Comparison of ENCODE assay signal across 20 cellular contexts in genomic region chr11:128592454-128592853, GRCh38.
"Had no signal": no experiment of that assay in that cellular context is flagged by ENCODE, and none has a peak within 500 bp of the region (broad histone marks: within the 10 kb centered on the region; RNA-seq: fewer than 3 reads in every experiment).

No MANE protein-coding gene starts in this region.

- DNase-seq: activated CD4-positive, alpha-beta T cell treated with anti-CD3 and anti-CD28 coated beads, Interleukin-2, amount 10 ng/mL, durations not matched to agents 7 days and 5 days; activated CD8-positive, alpha-beta memory T cell treated with anti-CD3 and anti-CD28 coated beads, Interleukin-2, amount 10 ng/mL, durations not matched to agents 7 days and 5 days; activated CD8-positive, alpha-beta T cell treated with anti-CD3 and anti-CD28 coated beads for 36 hours; activated effector memory CD4-positive, alpha-beta T cell treated with anti-CD3 and anti-CD28 coated beads, Interleukin-2, amount 50 U/mL, for 16 hours; activated naive CD4-positive, alpha-beta T cell treated with anti-CD3 and anti-CD28 coated beads, Interleukin-2, amount 10 ng/mL, durations not matched to agents 7 days and 5 days; activated T-cell treated with anti-CD3 and anti-CD28 coated beads for 4 hours; erythroblast; foreskin fibroblast; nucleus accumbens; stimulated activated CD4-positive, alpha-beta T cell treated with anti-CD3 and anti-CD28 coated beads, Interleukin-2, amount 100 ng/mL, for 48 hours; stimulated activated CD8-positive, alpha-beta memory T cell treated with anti-CD3 and anti-CD28 coated beads, Interleukin-4, amount 100 ng/mL, for 48 hours; stimulated activated naive CD4-positive, alpha-beta T cell; T-cell; T-helper 9 cell; testis; trophoblast cell; uterus had no signal

- H3K27me3 ChIP-seq: testis, uterus had no signal

- FAIRE-seq: endometrium had no signal

- H3K4me3 ChIP-seq: cardiac muscle cell, testis, uterus had no signal

- H3K4me1 ChIP-seq: uterus had no signal

- H3K9me3 ChIP-seq: testis, uterus had no signal

- H3K36me3 ChIP-seq: cardiac muscle cell, uterus had no signal

- H3K27ac ChIP-seq: cardiac muscle cell, testis, uterus had no signal

- ATAC-seq: activated CD4-positive, CD25-positive, alpha-beta regulatory T cell treated with anti-CD3 and anti-CD28 coated beads, Interleukin-2, amount 50 U/mL, for 24 hours; activated CD8-positive, alpha-beta memory T cell treated with anti-CD3 and anti-CD28 coated beads, Interleukin-2, amount 10 ng/mL, durations not matched to agents 7 days and 5 days; activated CD8-positive, alpha-beta T cell treated with anti-CD3 and anti-CD28 coated beads for 36 hours; T-cell had no signal
